13 cellular contexts compared by ENCODE assay signal in genomic region chr9:89431930-89432725, GRCh38.
DNase-seq lines count a peak whose midpoint lies in the region; ATAC-seq and TF ChIP-seq lines count a peak whose summit lies in the region.
"Had no signal": no experiment of that assay in that cellular context is flagged by ENCODE, and none has a peak within 500 bp of the region (broad histone marks: within the 10 kb centered on the region; RNA-seq: fewer than 3 reads in every experiment).

No MANE protein-coding gene starts in this region.

- H3K9me3 ChIP-seq in OCI-LY7 (ENCODE audit: low read length), result no peaks in the 10 kb centered on the region
- no peaks in the 10 kb centered on the region for H3K9me3 ChIP-seq in spleen
- H3K9me3 ChIP-seq: thoracic aorta had no signal

- no peaks in the 10 kb centered on the region for H4K20me1 ChIP-seq in OCI-LY7 (ENCODE audit: insufficient read depth, low read length)

- H3K36me3 Mint-ChIP-seq in activated CD8-positive, alpha-beta memory T cell treated with anti-CD3 and anti-CD28 coated beads, Interleukin-2, amount 10 ng/mL, durations not matched to agents 7 days and 5 days, result peaks cover 10% of the 10 kb centered on the region

- peak overlapping the region; percentile 41 for H3K4me2 ChIP-seq in OCI-LY7 (ENCODE audit: low read length)

- DNase-seq in activated CD8-positive, alpha-beta memory T cell treated with anti-CD3 and anti-CD28 coated beads, Interleukin-2, amount 10 ng/mL, durations not matched to agents 7 days and 5 days, result no peak
- no peak for DNase-seq in activated CD8-positive, alpha-beta memory T cell treated with anti-CD3 and anti-CD28 coated beads for 24 hours
- DNase-seq in OCI-LY7 (ENCODE audit: low spot score), result no peak
- no peak for DNase-seq in dorsolateral prefrontal cortex
- DNase-seq in spleen, result peak; percentile 39
- no peak for DNase-seq in cerebellum (ENCODE audit: low spot score)
- no peak for DNase-seq in activated CD8-positive, alpha-beta memory T cell treated with anti-CD3 and anti-CD28 coated beads, Interleukin-2, amount 50 U/mL, for 4 hours
- DNase-seq: ACHN; activated T-cell treated with anti-CD3 and anti-CD28 coated beads, Interleukin-2, amount 50 U/mL, for 4 hours; NCI-H1694 treated with DMSO at 0.1 percent for 48 hours had no signal

- H2AFZ ChIP-seq in OCI-LY7 (ENCODE audit: low read length), result no peak overlapping the region

- intact Hi-C loops in OCI-LY7 (cut with micrococcal nuclease; ENCODE audit: unreplicated experiment), result no loop called here
- intact Hi-C loops in dorsolateral prefrontal cortex (cut with DNase I), result loop anchor here in 1 of 2 donors (10.0 kb wide), 1 partner anchor 117 kb away; the partner anchor contains the start of genes CKS2 and SECISBP2
- intact Hi-C loops in spleen (cut with DNase I; ENCODE audit: low total_unique reads), result no loop called here

- TF ChIP-seq CTCF in OCI-LY7 (conservative IDR thresholded peaks at IDR 0.05; ENCODE audit: low read length), result no peak
- no peak for TF ChIP-seq CTCF in dorsolateral prefrontal cortex (IDR thresholded peaks at IDR 0.05 in 54 of 56, conservative IDR thresholded peaks at IDR 0.05 in 2 of 56; ENCODE audit: low read depth in 1 of 56, partially characterized antibody in 56 of 56)
- no peak for TF ChIP-seq CTCF in spleen (IDR thresholded peaks at IDR 0.05 in 8 of 11, conservative IDR thresholded peaks at IDR 0.05 in 3 of 11)

- H3K27me3 ChIP-seq in dorsolateral prefrontal cortex (no peaks in the 10 kb centered on the region), spleen (replicated peaks in 1 of 7) (no peaks in the 10 kb centered on the region)

- H3K9me3 Mint-ChIP-seq in activated CD8-positive, alpha-beta memory T cell treated with anti-CD3 and anti-CD28 coated beads, Interleukin-2, amount 10 ng/mL, durations not matched to agents 7 days and 5 days (ENCODE audit: low read depth), result no peaks in the 10 kb centered on the region
- H3K9me3 Mint-ChIP-seq: activated T-cell treated with anti-CD3 and anti-CD28 coated beads, Interleukin-2, amount 50 U/mL, for 4 hours had no signal

- BruUV-seq in OCI-LY7 (replicated peaks; lab: Mats Ljungman, UMichigan), result no TSS peak

- no peaks in the 10 kb centered on the region for H3K9me2 ChIP-seq in OCI-LY7 (ENCODE audit: insufficient read depth, low read length)

- H3K36me3 ChIP-seq in OCI-LY7 (ENCODE audit: insufficient read depth, low read length) (no peaks in the 10 kb centered on the region), spleen (peaks cover 0 to 48% (median 0%) of the 10 kb centered on the region in 6 donors)
- H3K36me3 ChIP-seq: thoracic aorta had no signal

- no peak for ATAC-seq in activated CD8-positive, alpha-beta memory T cell treated with anti-CD3 and anti-CD28 coated beads, Interleukin-2, amount 10 ng/mL, durations not matched to agents 7 days and 5 days
- ATAC-seq in HG02884 (IDR thresholded peaks at IDR 0.05; ENCODE audit: unreplicated experiment), result no peak
- ATAC-seq: activated T-cell treated with anti-CD3 and anti-CD28 coated beads, Interleukin-2, amount 50 U/mL, for 4 hours; left lobe of liver had no signal

- POLR2A ChIA-PET in OCI-LY7 (lab: Charles Lee), result interaction anchor here (1.6 kb wide), 1 partner anchor 116 kb away, joined by 5 read pairs; no protein-coding TSS in a partner anchor

- no peak overlapping the region for H3K4me3 Mint-ChIP-seq in activated CD8-positive, alpha-beta memory T cell treated with anti-CD3 and anti-CD28 coated beads, Interleukin-2, amount 10 ng/mL, durations not matched to agents 7 days and 5 days
- H3K4me3 Mint-ChIP-seq: activated T-cell treated with anti-CD3 and anti-CD28 coated beads, Interleukin-2, amount 50 U/mL, for 4 hours had no signal

- 52 to 75% (median 65%) methylated on average over 6 of the region's 6 CpGs for WGBS in spleen, 5 donors

- CTCF ChIA-PET in activated CD8-positive, alpha-beta memory T cell treated with anti-CD3 and anti-CD28 coated beads, Interleukin-2, amount 10 ng/mL, durations not matched to agents 7 days and 5 days (lab: Charles Lee), result interaction anchor here (0.7 to 1.0 kb wide), 3 partner anchors 58 to 171 kb away, joined by 3 read pairs; no protein-coding TSS in a partner anchor
- CTCF ChIA-PET in OCI-LY7 (lab: Charles Lee; ENCODE audit: unreplicated experiment), result interaction anchor here (1.0 kb wide), 1 partner anchor 9 kb away, joined by 3 read pairs; no protein-coding TSS in a partner anchor

- no peak for TF ChIP-seq POLR2A in spleen (IDR thresholded peaks at IDR 0.05)

- H3K4me1 Mint-ChIP-seq in activated CD8-positive, alpha-beta memory T cell treated with anti-CD3 and anti-CD28 coated beads, Interleukin-2, amount 10 ng/mL, durations not matched to agents 7 days and 5 days, result peaks cover 78% of the 10 kb centered on the region

- H3K27ac ChIP-seq in OCI-LY7 (ENCODE audit: low read depth, low read length, poor library complexity, severe bottlenecking) (no peak overlapping the region), dorsolateral prefrontal cortex (peak overlapping the region in 49 of 59 donors; percentile 23 to 100 (median 93)), spleen (peak overlapping the region in 2 of 8 donors; percentile 1 to 57)
- H3K27ac ChIP-seq: thoracic aorta had no signal

- no peaks in the 10 kb centered on the region for H3K79me2 ChIP-seq in OCI-LY7 (ENCODE audit: insufficient read depth, low read depth, low read length)

- H3K27ac Mint-ChIP-seq in activated CD8-positive, alpha-beta memory T cell treated with anti-CD3 and anti-CD28 coated beads, Interleukin-2, amount 10 ng/mL, durations not matched to agents 7 days and 5 days, result peak overlapping the region; percentile 63

- H3K4me3 ChIP-seq in OCI-LY7 (ENCODE audit: low read depth, low read length, poor library complexity, severe bottlenecking) (no peak overlapping the region), dorsolateral prefrontal cortex (peak overlapping the region in 2 of 59 donors; percentile 16 to 64), spleen (no peak overlapping the region)
- H3K4me3 ChIP-seq: thoracic aorta had no signal

- no peaks in the 10 kb centered on the region for H3K27me3 Mint-ChIP-seq in activated CD8-positive, alpha-beta memory T cell treated with anti-CD3 and anti-CD28 coated beads, Interleukin-2, amount 10 ng/mL, durations not matched to agents 7 days and 5 days

- H3K4me1 ChIP-seq in OCI-LY7 (ENCODE audit: insufficient read depth, low read length, poor library complexity, severe bottlenecking), result peaks cover 78% of the 10 kb centered on the region
- H3K4me1 ChIP-seq in spleen, result peaks cover 27 to 100% (median 87%) of the 10 kb centered on the region in 6 donors
